15 cellular contexts compared by ENCODE assay signal in genomic region chr11:20501971-20502370, GRCh38.
DNase-seq lines count a peak whose midpoint lies in the region; ATAC-seq, FAIRE-seq and TF ChIP-seq lines count a peak whose summit lies in the region.
"Had no signal": no experiment of that assay in that cellular context is flagged by ENCODE, and none has a peak within 500 bp of the region (broad histone marks: within the 10 kb centered on the region; RNA-seq: fewer than 3 reads in every experiment).

No MANE protein-coding gene starts in this region.

- H3K9me3 ChIP-seq in A549, result no peaks in the 10 kb centered on the region
- H3K9me3 ChIP-seq: BE2C had no signal

- no peak for DNase-seq in A549 (ENCODE audit: low read depth in 1 of 2, low spot score in 1 of 2)
- DNase-seq in DMS153 treated with DMSO at 0.1 percent for 48 hours (lab: John Stamatoyannopoulos, UW; ENCODE audit: unreplicated experiment), result peak; percentile 53
- peak; percentile 24 for DNase-seq in NCI-H748 treated with DMSO at 0.1 percent for 48 hours (lab: John Stamatoyannopoulos, UW)
- DNase-seq in epithelial cell of esophagus (ENCODE audit: low read depth), result peak; percentile 13
- DNase-seq in germinal center (ENCODE audit: low spot score), result no peak
- no peak for DNase-seq in cerebellar cortex (ENCODE audit: low spot score)
- DNase-seq: BE2C; CD4-positive, alpha-beta memory T cell; GOT3; NCI-H1048; NCI-H2029; NCI-H226; PC-9; T-cell had no signal

- CTCF ChIA-PET in A549 (lab: Yijun Ruan, JAX), result interaction anchor here (0.7 kb wide), 1 partner anchor 11 kb away, joined by 3 read pairs; no protein-coding TSS in a partner anchor

- no peak for TF ChIP-seq CTCF in A549 (IDR thresholded peaks at IDR 0.05)
- no peak for TF ChIP-seq CTCF in epithelial cell of esophagus (IDR thresholded peaks at IDR 0.05; ENCODE audit: insufficient read depth, low read depth, low read length, missing control alignments)

- H3K4me1 ChIP-seq in A549, result peaks cover 17% of the 10 kb centered on the region; the same call in 2 of the 3 replicates
- H3K4me1 ChIP-seq: BE2C had no signal

- TF ChIP-seq RAD21 in A549 (conservative IDR thresholded peaks at IDR 0.05 in 1 of 2, IDR thresholded peaks at IDR 0.05 in 1 of 2), result no peak

- H3K4me3 ChIP-seq in A549, result no peak overlapping the region
- no peak overlapping the region for H3K4me3 ChIP-seq in epithelial cell of esophagus (ENCODE audit: low read length)
- H3K4me3 ChIP-seq: PC-9 had no signal

- H3K4me2 ChIP-seq in A549, result no peak overlapping the region; the same call in 2 of the 3 replicates
- H3K4me2 ChIP-seq: PC-9 had no signal

- ATAC-seq in A549, result no peak
- ATAC-seq in GM21515 (IDR thresholded peaks at IDR 0.05; ENCODE audit: unreplicated experiment), result no peak
- ATAC-seq: T-cell had no signal

- POLR2A ChIA-PET in A549 (lab: Yijun Ruan, JAX), result no interaction called here

- TF ChIP-seq EP300 in A549 (IDR thresholded peaks at IDR 0.05), result no peak

- TF ChIP-seq POLR2A in A549 (IDR thresholded peaks at IDR 0.05; ENCODE audit: low read length), result no peak

- peak overlapping the region; percentile 63 to 67; a peak in 4 of 6 replicates for H3K27ac ChIP-seq in A549
- H3K27ac ChIP-seq: PC-9 had no signal

- FAIRE-seq in A549 (lab: Jason Lieb, UNC), result no peak

- 96% methylated on average over 4 of the region's 4 CpGs for WGBS in A549 (ENCODE audit: missing lambda C conversion rate)

TF ChIP-seq in A549, 52 proteins besides CTCF, POLR2A, EP300 and RAD21:
- TF ChIP-seq FOSL2 (IDR thresholded peaks at IDR 0.05) (no peak), FOSL2 (CRISPR knock-in tag; IDR thresholded peaks at IDR 0.05) (no peak), ZC3H11A (IDR thresholded peaks at IDR 0.05) (no peak), HEYL (CRISPR knock-in tag; IDR thresholded peaks at IDR 0.05) (no peak), KDM1A (IDR thresholded peaks at IDR 0.05; ENCODE audit: low read depth) (no peak), POLR2AphosphoS2 (conservative IDR thresholded peaks at IDR 0.05; ENCODE audit: low read length) (no peak), PHF8 (IDR thresholded peaks at IDR 0.05; ENCODE audit: borderline replicate concordance, low read depth) (no peak), HOXA7 (CRISPR knock-in tag; IDR thresholded peaks at IDR 0.05) (no peak), JUN (IDR thresholded peaks at IDR 0.05) (no peak), NPAS2 (CRISPR knock-in tag; IDR thresholded peaks at IDR 0.05; ENCODE audit: borderline replicate concordance) (no peak), CBX8 (IDR thresholded peaks at IDR 0.05) (no peak), GATA3 (IDR thresholded peaks at IDR 0.05; ENCODE audit: borderline replicate concordance) (no peak), CBX2 (IDR thresholded peaks at IDR 0.05; ENCODE audit: borderline replicate concordance, low read depth) (no peak), EHF (CRISPR knock-in tag; IDR thresholded peaks at IDR 0.05) (no peak), NFE2L2 (conservative IDR thresholded peaks at IDR 0.05; ENCODE audit: low read length) (no peak)
- TF ChIP-seq, protein P1, sequence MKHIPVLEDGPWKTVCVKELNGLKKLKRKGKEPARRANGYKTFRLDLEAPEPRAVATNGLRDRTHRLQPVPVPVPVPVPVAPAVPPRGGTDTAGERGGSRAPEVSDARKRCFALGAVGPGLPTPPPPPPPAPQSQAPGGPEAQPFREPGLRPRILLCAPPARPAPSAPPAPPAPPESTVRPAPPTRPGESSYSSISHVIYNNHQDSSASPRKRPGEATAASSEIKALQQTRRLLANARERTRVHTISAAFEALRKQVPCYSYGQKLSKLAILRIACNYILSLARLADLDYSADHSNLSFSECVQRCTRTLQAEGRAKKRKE (CRISPR knock-in tag; IDR thresholded peaks at IDR 0.05; ENCODE audit: low read depth), result no peak
- TF ChIP-seq, protein P2, sequence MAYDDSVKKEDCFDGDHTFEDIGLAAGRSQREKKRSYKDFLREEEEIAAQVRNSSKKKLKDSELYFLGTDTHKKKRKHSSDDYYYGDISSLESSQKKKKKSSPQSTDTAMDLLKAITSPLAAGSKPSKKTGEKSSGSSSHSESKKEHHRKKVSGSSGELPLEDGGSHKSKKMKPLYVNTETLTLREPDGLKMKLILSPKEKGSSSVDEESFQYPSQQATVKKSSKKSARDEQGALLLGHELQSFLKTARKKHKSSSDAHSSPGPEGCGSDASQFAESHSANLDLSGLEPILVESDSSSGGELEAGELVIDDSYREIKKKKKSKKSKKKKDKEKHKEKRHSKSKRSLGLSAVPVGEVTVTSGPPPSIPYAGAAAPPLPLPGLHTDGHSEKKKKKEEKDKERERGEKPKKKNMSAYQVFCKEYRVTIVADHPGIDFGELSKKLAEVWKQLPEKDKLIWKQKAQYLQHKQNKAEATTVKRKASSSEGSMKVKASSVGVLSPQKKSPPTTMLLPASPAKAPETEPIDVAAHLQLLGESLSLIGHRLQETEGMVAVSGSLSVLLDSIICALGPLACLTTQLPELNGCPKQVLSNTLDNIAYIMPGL (CRISPR knock-in tag; IDR thresholded peaks at IDR 0.05; ENCODE audit: borderline replicate concordance), result no peak
- TF ChIP-seq, protein P3, sequence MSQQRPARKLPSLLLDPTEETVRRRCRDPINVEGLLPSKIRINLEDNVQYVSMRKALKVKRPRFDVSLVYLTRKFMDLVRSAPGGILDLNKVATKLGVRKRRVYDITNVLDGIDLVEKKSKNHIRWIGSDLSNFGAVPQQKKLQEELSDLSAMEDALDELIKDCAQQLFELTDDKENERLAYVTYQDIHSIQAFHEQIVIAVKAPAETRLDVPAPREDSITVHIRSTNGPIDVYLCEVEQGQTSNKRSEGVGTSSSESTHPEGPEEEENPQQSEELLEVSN (IDR thresholded peaks at IDR 0.05; ENCODE audit: borderline replicate concordance, low read depth), result no peak

Comparison
In these comparisons a context has a peak if more than half of its experiments do, and no peak if none do; other contexts are left out.
1. DNase-seq: peak in DMS153 treated with DMSO at 0.1 percent for 48 hours (single experiment), NCI-H748 treated with DMSO at 0.1 percent for 48 hours (single experiment) and epithelial cell of esophagus (single experiment); none in A549 (0 of 2), germinal center (single experiment) and cerebellar cortex (single experiment).